ENCODE assay signal across 1 cellular context in genomic region chr1:28359592-28360239, GRCh38.
TF ChIP-seq lines count a peak whose summit lies in the region.

No MANE protein-coding gene starts in this region.

TF ChIP-seq in GM23338, 12 proteins besides CTCF, POLR2A, EP300 and RAD21 (continued from another document):
- TF ChIP-seq ZNF462 (CRISPR knock-in tag; IDR thresholded peaks at IDR 0.05) (no peak), REST (IDR thresholded peaks at IDR 0.05; ENCODE audit: unreplicated experiment) (no peak), ZNF114 (CRISPR knock-in tag; IDR thresholded peaks at IDR 0.05) (no peak), NANOG (IDR thresholded peaks at IDR 0.05; ENCODE audit: borderline replicate concordance) (no peak), ETS1 (IDR thresholded peaks at IDR 0.05) (no peak), ZNF331 (CRISPR knock-in tag; IDR thresholded peaks at IDR 0.05; ENCODE audit: low read depth) (no peak), POLR2AphosphoS5 (IDR thresholded peaks at IDR 0.05; ENCODE audit: low read depth) (no peak), STAT1 (IDR thresholded peaks at IDR 0.05; ENCODE audit: unreplicated experiment) (no peak)
